Comparison of ENCODE assay signal across 21 cellular contexts in the genomic region with DNA sequence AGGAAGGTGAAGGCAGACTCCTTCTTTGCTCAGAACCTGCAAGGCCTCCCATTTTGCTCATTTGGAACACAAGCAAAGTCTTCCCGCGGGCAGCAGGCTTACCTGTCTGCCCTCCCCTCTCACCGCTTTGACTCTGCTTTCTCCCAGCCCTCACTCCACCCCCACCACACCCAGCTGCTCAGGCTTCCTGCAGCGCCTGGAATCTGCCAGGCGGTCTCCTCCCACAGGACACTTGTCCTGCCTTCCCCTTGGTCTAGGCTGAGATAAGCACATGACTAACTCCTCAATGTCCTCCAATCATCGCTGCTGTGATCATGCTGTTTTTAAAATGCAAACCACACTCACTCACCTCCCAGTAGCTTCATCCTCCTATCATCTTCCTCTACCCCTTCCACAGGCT.
A peak's percentile ranks its signal among the peaks of the same experiment; 100 is the strongest.
DNase-seq lines count a peak whose midpoint lies in the region; ATAC-seq and TF ChIP-seq lines count a peak whose summit lies in the region.
"Had no signal": no experiment of that assay in that cellular context is flagged by ENCODE, and none has a peak within 500 bp of the region (broad histone marks: within the 10 kb centered on the region; RNA-seq: fewer than 3 reads in every experiment).

No MANE protein-coding gene starts in this region.

- POLR2A ChIA-PET in T-cell (lab: Charles Lee): no interaction called here

- H3K27ac ChIP-seq in WERI-Rb-1: no peak overlapping the region
- H3K27ac ChIP-seq: gastrocnemius medialis, GM23248, transverse colon had no signal

- H3K9me3 ChIP-seq in WERI-Rb-1 (ENCODE audit: severe bottlenecking): no peaks in the 10 kb centered on the region
- H3K9me3 ChIP-seq: BE2C, gastrocnemius medialis, transverse colon had no signal

- H3K4me1 Mint-ChIP-seq in natural killer cell treated with Interleukin-12 subunit alpha and Interleukin-12 subunit beta and Interleukin-15 and Interleukin-18, amount 100 ng/mL, for 72 hours (ENCODE audit: low read depth in 2 of 2): no peaks in the 10 kb centered on the region
- H3K4me1 Mint-ChIP-seq in T-cell: no peaks in the 10 kb centered on the region

- no peak for ATAC-seq in natural killer cell treated with Interleukin-12 subunit alpha and Interleukin-12 subunit beta and Interleukin-15 and Interleukin-18, amount 100 ng/mL, for 72 hours
- ATAC-seq in T-cell (replicated peaks in 1 of 4): no peak
- no peak for ATAC-seq in HG03159 (IDR thresholded peaks at IDR 0.05; ENCODE audit: unreplicated experiment)
- ATAC-seq: gastrocnemius medialis had no signal

- CTCF ChIA-PET in T-cell (lab: Charles Lee): no interaction called here

- DNase-seq in ELF-1 (ENCODE audit: low read depth, low spot score) (peak; percentile 87), HK-2 (ENCODE audit: unreplicated experiment) (peak; percentile 2), WERI-Rb-1 (peak; percentile 70), kidney tubule cell (ENCODE audit: low spot score) (peak; percentile 11), T-cell (no peak)
- no peak for DNase-seq in natural killer cell treated with Interleukin-12 subunit alpha and Interleukin-12 subunit beta and Interleukin-15 and Interleukin-18, amount 100 ng/mL, for 72 hours (ENCODE audit: low spot score)
- no peak for DNase-seq in stimulated activated CD4-positive, alpha-beta T cell treated with anti-CD3 and anti-CD28 coated beads, Interleukin-4, amount 100 ng/mL, for 4 hours
- DNase-seq: activated CD4-positive, CD25-positive, alpha-beta regulatory T cell; activated CD8-positive, alpha-beta memory T cell treated with anti-CD3 and anti-CD28 coated beads for 24 hours; BE2C; gastrocnemius medialis; GM23248; NCI-H1930; Right ventricle myocardium superior; stimulated activated CD4-positive, alpha-beta T cell treated with anti-CD3 and anti-CD28 coated beads, Interleukin-12 subunit alpha, Interleukin-12 subunit beta, amount 100 ng/mL, for 4 hours; stimulated activated naive CD4-positive, alpha-beta T cell treated with Interleukin-2 at 50 U/mL for 16 hours; T-helper 2 cell; transverse colon had no signal

- no peak overlapping the region for H3K27ac Mint-ChIP-seq in natural killer cell treated with Interleukin-12 subunit alpha and Interleukin-12 subunit beta and Interleukin-15 and Interleukin-18, amount 100 ng/mL, for 72 hours
- H3K27ac Mint-ChIP-seq in T-cell: no peak overlapping the region
- H3K27ac Mint-ChIP-seq: activated T-helper 1 cell treated with anti-CD3 and anti-CD28 coated beads, Interleukin-12 subunit alpha, Interleukin-12 subunit beta, Interleukin-2, Interleukin-4 antibody, amounts not matched to agents 30 ng/mL and 10 ng/mL and 1 ng/mL, durations not matched to agents 14 hours and 24 hours and 36 hours had no signal

- no peaks in the 10 kb centered on the region for H3K36me3 ChIP-seq in WERI-Rb-1
- H3K36me3 ChIP-seq: BE2C, gastrocnemius medialis, transverse colon had no signal

- no peak for TF ChIP-seq CTCF in WERI-Rb-1 (IDR thresholded peaks at IDR 0.05; ENCODE audit: low read depth, low read length)

- H3K36me3 Mint-ChIP-seq in natural killer cell treated with Interleukin-12 subunit alpha and Interleukin-12 subunit beta and Interleukin-15 and Interleukin-18, amount 100 ng/mL, for 72 hours: no peaks in the 10 kb centered on the region
- no peaks in the 10 kb centered on the region for H3K36me3 Mint-ChIP-seq in T-cell

- H3K27me3 ChIP-seq in WERI-Rb-1 (ENCODE audit: insufficient read depth, low read depth, severe bottlenecking): no peaks in the 10 kb centered on the region
- H3K27me3 ChIP-seq: BE2C, gastrocnemius medialis, transverse colon had no signal

- no peak overlapping the region for H3K4me3 Mint-ChIP-seq in natural killer cell treated with Interleukin-12 subunit alpha and Interleukin-12 subunit beta and Interleukin-15 and Interleukin-18, amount 100 ng/mL, for 72 hours
- H3K4me3 Mint-ChIP-seq in T-cell: no peak overlapping the region
- H3K4me3 Mint-ChIP-seq: activated T-helper 1 cell treated with anti-CD3 and anti-CD28 coated beads, Interleukin-12 subunit alpha, Interleukin-12 subunit beta, Interleukin-2, Interleukin-4 antibody, amounts not matched to agents 30 ng/mL and 10 ng/mL and 1 ng/mL, durations not matched to agents 14 hours and 24 hours and 36 hours; neural crest cell had no signal

- no peaks in the 10 kb centered on the region for H3K9me3 Mint-ChIP-seq in natural killer cell treated with Interleukin-12 subunit alpha and Interleukin-12 subunit beta and Interleukin-15 and Interleukin-18, amount 100 ng/mL, for 72 hours
- H3K9me3 Mint-ChIP-seq in T-cell: peaks cover 0 to under 1% (median 0%) of the 10 kb centered on the region in 3 donors
- H3K9me3 Mint-ChIP-seq: activated T-helper 1 cell treated with anti-CD3 and anti-CD28 coated beads, Interleukin-12 subunit alpha, Interleukin-12 subunit beta, Interleukin-2, Interleukin-4 antibody, amounts not matched to agents 30 ng/mL and 10 ng/mL and 1 ng/mL, durations not matched to agents 14 hours and 24 hours and 36 hours had no signal

- no peak overlapping the region; the same call in 1 of the 2 replicates for H3K4me3 ChIP-seq in WERI-Rb-1 (ENCODE audit: low read depth, low read length)
- H3K4me3 ChIP-seq: gastrocnemius medialis, GM23248, transverse colon had no signal

- H3K27me3 Mint-ChIP-seq in natural killer cell treated with Interleukin-12 subunit alpha and Interleukin-12 subunit beta and Interleukin-15 and Interleukin-18, amount 100 ng/mL, for 72 hours: peaks cover 4 to 7% of the 10 kb centered on the region in 2 donors
- H3K27me3 Mint-ChIP-seq in T-cell: peaks cover 1 to 8% of the 10 kb centered on the region in 2 donors

Comparison
In these comparisons a context has a peak if more than half of its experiments do, and no peak if none do; other contexts are left out.
1. DNase-seq: peak in ELF-1 (single experiment), HK-2 (single experiment), WERI-Rb-1 (single experiment) and kidney tubule cell (single experiment); none in natural killer cell treated with Interleukin-12 subunit alpha and Interleukin-12 subunit beta and Interleukin-15 and Interleukin-18, amount 100 ng/mL, for 72 hours (single experiment), T-cell (0 of 34) and stimulated activated CD4-positive, alpha-beta T cell treated with anti-CD3 and anti-CD28 coated beads, Interleukin-4, amount 100 ng/mL, for 4 hours (0 of 2).